11 cellular contexts compared by ENCODE assay signal in genomic region chr3:30282052-30282708, GRCh38.
DNase-seq lines count a peak whose midpoint lies in the region; ATAC-seq, FAIRE-seq and TF ChIP-seq lines count a peak whose summit lies in the region.
"Had no signal": no experiment of that assay in that cellular context is flagged by ENCODE, and none has a peak within 500 bp of the region (broad histone marks: within the 10 kb centered on the region; RNA-seq: fewer than 3 reads in every experiment).

No MANE protein-coding gene starts in this region.

- H3K36me3 ChIP-seq in SJSA1 (no peaks in the 10 kb centered on the region), tibial artery (no peaks in the 10 kb centered on the region)

- H3K27me3 ChIP-seq in SJSA1 (replicated peaks): no peaks in the 10 kb centered on the region
- no peaks in the 10 kb centered on the region for H3K27me3 ChIP-seq in tibial artery

- intact Hi-C loops in tibial artery (cut with DNase I; ENCODE audit: low total_unique reads): no loop called here

- no peaks in the 10 kb centered on the region for H3K4me1 Mint-ChIP-seq in T-cell

- no peaks in the 10 kb centered on the region for H3K36me3 Mint-ChIP-seq in T-cell

- CTCF ChIA-PET in T-cell (lab: Charles Lee): no interaction called here

- peak; percentile 99 for FAIRE-seq in H54 (lab: Jason Lieb, UNC)
- FAIRE-seq: GM12878 had no signal

- no peak overlapping the region for H3K4me3 Mint-ChIP-seq in T-cell

- H3K4me3 ChIP-seq in SJSA1 (no peak overlapping the region), fibroblast of mammary gland (ENCODE audit: control insufficient read depth, low read depth, low read length) (no peak overlapping the region), tibial artery (no peak overlapping the region)
- H3K4me3 ChIP-seq: GM12878, lung had no signal

- no peak overlapping the region for H3K27ac Mint-ChIP-seq in T-cell

- peak; percentile 15 for DNase-seq in H54 (ENCODE audit: insufficient read length, low spot score)
- peak; percentile 61 to 73 for DNase-seq in SJSA1 (ENCODE audit: low read depth in 1 of 2, low spot score in 2 of 2)
- DNase-seq in fibroblast of mammary gland (ENCODE audit: low read depth): peak; percentile 93
- peak; percentile 96 for DNase-seq in renal cortical epithelial cell (ENCODE audit: low read depth)
- no peak for DNase-seq in T-cell
- DNase-seq in activated CD4-positive, alpha-beta T cell treated with anti-CD3 and anti-CD28 coated beads, Interleukin-2, amount 50 U/mL, for 1 hour: no peak
- DNase-seq in NCI-H128 (lab: John Stamatoyannopoulos, UW; ENCODE audit: unreplicated experiment): no peak
- DNase-seq in tibial artery: no peak
- DNase-seq: stimulated activated CD4-positive, alpha-beta T cell treated with anti-CD3 and anti-CD28 coated beads, Interleukin-4, amount 100 ng/mL, for 4 hours had no signal

- no peaks in the 10 kb centered on the region; the same call in 1 of the 2 replicates for H3K9me3 ChIP-seq in SJSA1 (replicated peaks)
- H3K9me3 ChIP-seq in tibial artery: no peaks in the 10 kb centered on the region

- H3K4me1 ChIP-seq in SJSA1 (replicated peaks) (peaks cover 37% of the 10 kb centered on the region), tibial artery (peaks cover 0 to 36% (median 24%) of the 10 kb centered on the region in 4 donors)

- TF ChIP-seq POLR2A in H54 (IDR thresholded peaks at IDR 0.05; ENCODE audit: low read depth, low read length): no peak

- ATAC-seq in T-cell (replicated peaks in 1 of 4): no peak
- ATAC-seq: GM12878 had no signal

- POLR2A ChIA-PET in T-cell (lab: Charles Lee): no interaction called here

- no peaks in the 10 kb centered on the region for H3K27me3 Mint-ChIP-seq in T-cell

- TF ChIP-seq CTCF in fibroblast of mammary gland (conservative IDR thresholded peaks at IDR 0.05; ENCODE audit: control insufficient read depth, insufficient read depth, low read depth, low read length) (no peak), tibial artery (IDR thresholded peaks at IDR 0.05) (no peak)

- H3K27ac ChIP-seq in SJSA1 (peak overlapping the region; percentile 44), tibial artery (no peak overlapping the region)

- peaks cover 0 to 7% (median 5%) of the 10 kb centered on the region in 3 donors for H3K9me3 Mint-ChIP-seq in T-cell

Comparison
In these comparisons a context has a peak if more than half of its experiments do, and no peak if none do; other contexts are left out.
1. DNase-seq: peak in H54 (single experiment), SJSA1 (2 of 2), fibroblast of mammary gland (single experiment) and renal cortical epithelial cell (single experiment); none in T-cell (0 of 34), activated CD4-positive, alpha-beta T cell treated with anti-CD3 and anti-CD28 coated beads, Interleukin-2, amount 50 U/mL, for 1 hour (single experiment), NCI-H128 (single experiment) and tibial artery (0 of 2).